Comparison of ENCODE assay signal across 8 cellular contexts in the genomic region with DNA sequence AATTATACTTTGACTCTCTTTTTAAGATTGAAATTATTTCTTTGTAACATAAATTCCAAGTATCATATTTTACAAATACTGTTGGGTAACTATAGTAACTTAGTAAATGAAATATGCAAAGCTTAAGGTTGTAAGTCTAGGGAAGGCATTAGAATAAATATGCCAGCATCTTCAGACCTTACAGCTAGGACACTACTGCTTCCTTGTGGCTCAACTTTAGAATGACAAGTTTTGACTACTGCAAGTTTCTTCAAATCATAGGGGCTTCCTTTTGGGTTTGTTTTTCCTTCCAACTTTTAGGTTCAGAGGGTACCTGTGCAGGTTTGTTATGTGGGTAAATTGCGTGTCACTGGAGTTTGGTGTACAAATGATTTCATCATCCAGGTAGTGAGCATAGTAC. TPM values are rescaled to one million over a fixed set of nuclear protein-coding genes. Genes with fewer than 3 reads are reported as not detected.
A peak's percentile ranks its signal among the peaks of the same experiment; 100 is the strongest.
DNase-seq lines count a peak whose midpoint lies in the region; ATAC-seq and TF ChIP-seq lines count a peak whose summit lies in the region.

No MANE protein-coding gene starts in this region.

- H3K36me3 ChIP-seq in Loucy (ENCODE audit: insufficient read depth, low read length) = no peaks in the 10 kb centered on the region
- H3K36me3 ChIP-seq in prostate gland = no peaks in the 10 kb centered on the region

- TF ChIP-seq CTCF in Loucy (conservative IDR thresholded peaks at IDR 0.05; ENCODE audit: low read length) = peak; percentile 69
- TF ChIP-seq CTCF in neural crest cell (conservative IDR thresholded peaks at IDR 0.05) = peak; percentile 61
- peak in 2 of 4 experiments; percentile 25 to 36 for TF ChIP-seq CTCF in prostate gland (IDR thresholded peaks at IDR 0.05)

- no peaks in the 10 kb centered on the region for H3F3A ChIP-seq in Loucy (ENCODE audit: low read depth)

- 100% methylated on average over 1 of the region's 1 CpG for WGBS in prostate gland

- H3K27me3 Mint-ChIP-seq in neural crest cell (ENCODE audit: low read depth) = no peaks in the 10 kb centered on the region

- peaks cover 8% of the 10 kb centered on the region for H3K9me3 Mint-ChIP-seq in neural crest cell

- H3K9me3 ChIP-seq in Loucy (ENCODE audit: insufficient read depth, low read depth, low read length) (no peaks in the 10 kb centered on the region), prostate gland (no peaks in the 10 kb centered on the region)

- H3K4me3 ChIP-seq in Loucy (ENCODE audit: low read length, poor library complexity, severe bottlenecking) (no peak overlapping the region), prostate gland (no peak overlapping the region)

- no peaks in the 10 kb centered on the region for H3K4me1 Mint-ChIP-seq in neural crest cell

- no peak overlapping the region for H3K4me2 ChIP-seq in Loucy (ENCODE audit: low read depth, low read length, poor library complexity, severe bottlenecking)

- H3K36me3 Mint-ChIP-seq in neural crest cell (ENCODE audit: low read depth) = peaks cover 2% of the 10 kb centered on the region

- in situ Hi-C loops in T47D (cut with HindIII; ENCODE audit: low pct_unique_long_range_greater_than_20kb, low sequenced_read_pairs) = no loop called here

- H2AFZ ChIP-seq in Loucy (ENCODE audit: low read length) = no peak overlapping the region

- no peak for TF ChIP-seq POLR2A in prostate gland (IDR thresholded peaks at IDR 0.05)

- ATAC-seq in GM18861 (IDR thresholded peaks at IDR 0.05; ENCODE audit: unreplicated experiment) = no peak

- no peak overlapping the region for H3K27ac ChIP-seq in prostate gland

- H3K27me3 ChIP-seq in Loucy (ENCODE audit: insufficient read depth, low read length, poor library complexity, severe bottlenecking) = no peaks in the 10 kb centered on the region
- no peaks in the 10 kb centered on the region for H3K27me3 ChIP-seq in prostate gland (replicated peaks; ENCODE audit: insufficient read depth)

- H3K9ac ChIP-seq in Loucy (ENCODE audit: low read depth, low read length, poor library complexity, severe bottlenecking) = no peak overlapping the region

- intact Hi-C loops in prostate gland (cut with DNase I) = loop anchor here (10.0 kb wide), 1 partner anchor 170 kb away; no protein-coding TSS in a partner anchor

- peak; percentile 53 for DNase-seq in DMS53 treated with DMSO at 0.1 percent for 48 hours (lab: John Stamatoyannopoulos, UW; ENCODE audit: unreplicated experiment)
- DNase-seq in T47D (ENCODE audit: low read depth in 1 of 2, low spot score in 1 of 2) = peak; percentile 42 to 70
- DNase-seq in neural crest cell (ENCODE audit: low read depth, low spot score) = no peak
- no peak for DNase-seq in prostate gland (ENCODE audit: low spot score)
- no peak for DNase-seq in NK-92 treated with Interleukin-12 subunit alpha and Interleukin-12 subunit beta, amount 100 ng/mL, for 24 hours (lab: John Stamatoyannopoulos, UW)
- no peak for DNase-seq in mucosa of gallbladder (ENCODE audit: low spot score)

- no peaks in the 10 kb centered on the region for H3K9me2 ChIP-seq in Loucy (replicated peaks; ENCODE audit: low read depth, low read length)

- no peak overlapping the region for H3K27ac Mint-ChIP-seq in neural crest cell (ENCODE audit: unreplicated experiment)

- no peak overlapping the region for H3K4me3 Mint-ChIP-seq in neural crest cell

- H3K79me2 ChIP-seq in Loucy (ENCODE audit: insufficient read depth, low read length) = no peaks in the 10 kb centered on the region

- H3K4me1 ChIP-seq in Loucy (ENCODE audit: insufficient read depth, low read length, poor library complexity, severe bottlenecking) (no peaks in the 10 kb centered on the region), prostate gland (replicated peaks) (no peaks in the 10 kb centered on the region)

- no peaks in the 10 kb centered on the region for H4K20me1 ChIP-seq in Loucy (ENCODE audit: insufficient read depth, low read length, poor library complexity, severe bottlenecking)

RNA-seq across cellular contexts. Expression of a gene that starts 17.7 kb away (rescaled TPM):
- total RNA-seq in neural crest cell (not detected in 2 replicates), prostate gland (not detected), mucosa of gallbladder (not detected)

RNA-seq across cellular contexts. Expression of a gene that starts 27.6 kb away (rescaled TPM):
- total RNA-seq in neural crest cell (not detected in 2 replicates), prostate gland (1 to 10 TPM in 1 of 2 donors, not detected in 1; 6.0 TPM), mucosa of gallbladder (not detected)

Comparison
In these comparisons a context has a peak if more than half of its experiments do, and no peak if none do; other contexts are left out.
1. DNase-seq: peak in DMS53 treated with DMSO at 0.1 percent for 48 hours (single experiment) and T47D (2 of 2); none in neural crest cell (single experiment), prostate gland (single experiment), NK-92 treated with Interleukin-12 subunit alpha and Interleukin-12 subunit beta, amount 100 ng/mL, for 24 hours (single experiment) and mucosa of gallbladder (single experiment).